Comparison of ENCODE assay signal across 10 cellular contexts in genomic region chr10:69941730-69942129, GRCh38.
"Had no signal": no experiment of that assay in that cellular context is flagged by ENCODE, and none has a peak within 500 bp of the region (broad histone marks: within the 10 kb centered on the region; RNA-seq: fewer than 3 reads in every experiment).

No MANE protein-coding gene starts in this region.

- FAIRE-seq: H54 had no signal

- ATAC-seq: GM23338, HCT116 had no signal

- H2AFZ ChIP-seq: GM23248, GM23338 had no signal

- H3K36me3 ChIP-seq: HAP-1 had no signal

- H3K4me1 ChIP-seq: HAP-1 had no signal

- H3K4me3 ChIP-seq: GM23248, GM23338, HAP-1 had no signal

- H3K4me2 ChIP-seq: GM23338 had no signal

- H3K27ac ChIP-seq: GM23248 had no signal

- DNase-seq: GM23248, GOT3, H7, H9, HCEC 1CT, HFFc6 had no signal

- H3K9ac ChIP-seq: GM23248 had no signal

- H3K9me3 ChIP-seq: HAP-1 had no signal
